11 cellular contexts compared by ENCODE assay signal in the genomic region with DNA sequence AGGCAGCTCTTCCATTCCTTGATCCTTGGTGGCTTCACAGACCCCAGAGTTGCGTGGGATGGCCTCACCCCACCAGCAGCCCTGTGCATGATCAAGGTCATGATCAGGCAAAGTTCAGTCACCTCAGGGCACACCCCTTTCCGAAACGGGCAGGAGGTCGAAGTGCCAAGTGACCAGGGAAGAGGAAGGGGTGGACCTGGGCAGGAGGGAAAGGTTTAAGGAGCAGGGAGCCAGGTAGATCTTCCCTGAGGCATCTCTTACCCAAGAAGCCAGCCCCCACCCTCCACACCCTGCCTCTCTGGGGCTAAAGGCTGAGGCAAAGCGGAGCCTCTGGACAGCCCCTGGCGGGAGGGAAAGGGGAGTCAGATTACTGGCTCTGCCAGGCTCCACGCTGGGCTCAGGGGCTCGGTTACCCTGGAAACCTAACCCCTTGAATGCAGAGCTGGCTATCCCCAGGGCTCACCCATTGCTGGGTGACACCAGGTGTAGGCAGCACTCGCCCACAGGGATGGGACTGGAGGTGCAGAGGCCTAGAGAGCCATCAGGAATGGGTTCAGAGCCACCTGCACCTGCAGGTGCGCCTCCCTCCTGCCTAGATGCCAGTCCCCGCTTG. TPM values are rescaled to one million over a fixed set of nuclear protein-coding genes. Genes with fewer than 3 reads are reported as not detected.
DNase-seq lines count a peak whose midpoint lies in the region; ATAC-seq and TF ChIP-seq lines count a peak whose summit lies in the region.
"Had no signal": no experiment of that assay in that cellular context is flagged by ENCODE, and none has a peak within 500 bp of the region (broad histone marks: within the 10 kb centered on the region; RNA-seq: fewer than 3 reads in every experiment).

No MANE protein-coding gene starts in this region.

- H4K20me1 ChIP-seq in neural progenitor cell (ENCODE audit: low read depth), result peaks cover 54% of the 10 kb centered on the region

- TF ChIP-seq CTCF in neural progenitor cell (IDR thresholded peaks at IDR 0.05), result no peak

- peak; percentile 61 for DNase-seq in NCI-H1436 (lab: John Stamatoyannopoulos, UW)
- DNase-seq in NCI-H1436 treated with DMSO at 0.1 percent for 48 hours (lab: John Stamatoyannopoulos, UW), result no peak
- DNase-seq in NCI-H1417 treated with DMSO at 0.1 percent for 48 hours (lab: John Stamatoyannopoulos, UW), result peak; percentile 48
- DNase-seq in adipocyte (ENCODE audit: low read depth), result no peak
- DNase-seq in neural progenitor cell (ENCODE audit: low spot score), result peak; percentile 85
- no peak for DNase-seq in DMS114 treated with DMSO at 0.1 percent for 48 hours (lab: John Stamatoyannopoulos, UW; ENCODE audit: unreplicated experiment)
- DNase-seq in Right ventricle myocardium superior, result no peak
- DNase-seq in nucleus accumbens (lab: John Stamatoyannopoulos, UW), result no peak

- ATAC-seq in Right ventricle myocardium superior (ENCODE audit: poor library complexity), result no peak

- H3K9ac ChIP-seq in adipocyte (ENCODE audit: low read length), result peak overlapping the region; percentile 29
- no peak overlapping the region for H3K9ac ChIP-seq in neural progenitor cell

- peaks cover 34% of the 10 kb centered on the region for H3K79me2 ChIP-seq in neural progenitor cell (ENCODE audit: low read depth)

- H3K27ac ChIP-seq in neural progenitor cell, result no peak overlapping the region

- peaks cover 26% of the 10 kb centered on the region for H3K36me3 ChIP-seq in adipocyte (ENCODE audit: control insufficient read depth, insufficient read depth, low read length, severe bottlenecking)
- no peaks in the 10 kb centered on the region for H3K36me3 ChIP-seq in neural progenitor cell

- peak overlapping the region; percentile 73 for H3K4me2 ChIP-seq in neural progenitor cell

- peaks cover 32% of the 10 kb centered on the region for H3F3A ChIP-seq in neural progenitor cell (ENCODE audit: low read depth)

- no peak overlapping the region for H3K4me3 ChIP-seq in adipocyte (ENCODE audit: low read length)
- H3K4me3 ChIP-seq in neural progenitor cell, result peak overlapping the region; percentile 22

- H3K9me3 ChIP-seq in adipocyte (ENCODE audit: control insufficient read depth, low read length) (no peaks in the 10 kb centered on the region), neural progenitor cell (ENCODE audit: low read depth) (no peaks in the 10 kb centered on the region)

- intact Hi-C loops in Right ventricle myocardium superior (cut with DNase I), result loop anchor here (10.0 kb wide), 1 partner anchor 102 kb away; the partner anchor contains the start of gene TBC1D9B

- H3K27ac Mint-ChIP-seq in neural progenitor cell, result peak overlapping the region; percentile 88
- H3K27ac Mint-ChIP-seq: activated naive CD4-positive, alpha-beta T cell treated with anti-CD3 and anti-CD28 coated beads, Interleukin-2, amount 50 U/mL, for 24 hours; mesothelial cell of epicardium had no signal

- H3K4me3 Mint-ChIP-seq in neural progenitor cell, result peak overlapping the region; percentile 66

- no peaks in the 10 kb centered on the region for H3K9me3 Mint-ChIP-seq in neural progenitor cell
- H3K9me3 Mint-ChIP-seq: activated naive CD4-positive, alpha-beta T cell treated with anti-CD3 and anti-CD28 coated beads, Interleukin-2, amount 50 U/mL, for 24 hours; mesothelial cell of epicardium; T-helper 1 cell treated with Interleukin-12 subunit alpha and Interleukin-12 subunit beta and Interleukin-4 antibody, amounts not matched to agents 30 μg/mL and 1 μg/mL, for 36 hours had no signal

- H3K27me3 Mint-ChIP-seq in neural progenitor cell (ENCODE audit: insufficient read depth, low read depth), result peaks cover 8% of the 10 kb centered on the region
- H3K27me3 Mint-ChIP-seq: activated naive CD4-positive, alpha-beta T cell treated with anti-CD3 and anti-CD28 coated beads, Interleukin-2, amount 50 U/mL, for 24 hours had no signal

- H3K4me1 Mint-ChIP-seq in neural progenitor cell, result peaks cover 32% of the 10 kb centered on the region

- no peak overlapping the region for H2AFZ ChIP-seq in neural progenitor cell (replicated peaks)

- H3K27me3 ChIP-seq in adipocyte (replicated peaks; ENCODE audit: control insufficient read depth, insufficient read depth, low read length), result no peaks in the 10 kb centered on the region
- H3K27me3 ChIP-seq in neural progenitor cell, result no peaks in the 10 kb centered on the region

- H3K4me1 ChIP-seq in adipocyte (ENCODE audit: control insufficient read depth, insufficient read depth, low read length) (peaks cover 19% of the 10 kb centered on the region), neural progenitor cell (peaks cover 28% of the 10 kb centered on the region)

- H3K36me3 Mint-ChIP-seq in neural progenitor cell, result peaks cover 12% of the 10 kb centered on the region

RNA-seq across cellular contexts. Expression of gene MGAT4B, which starts 3.6 kb away (rescaled TPM):
- total RNA-seq in neural progenitor cell (ENCODE audit: low replicate concordance), result 32.1 and 52.9 TPM in 2 replicates
- total RNA-seq in Right ventricle myocardium superior, result 93.3 TPM

RNA-seq across cellular contexts. Expression of gene LTC4S, which starts 9.3 kb away (rescaled TPM):
- total RNA-seq in neural progenitor cell (ENCODE audit: low replicate concordance) (0.81 TPM in 1 of 2 replicates, not detected in the other), Right ventricle myocardium superior (7.6 TPM)

RNA-seq across cellular contexts. Expression of gene SQSTM1, which starts 17.6 kb away (rescaled TPM):
- 27.6 and 55.0 TPM in 2 replicates for total RNA-seq in neural progenitor cell (ENCODE audit: low replicate concordance)
- total RNA-seq in Right ventricle myocardium superior, result 437 TPM

RNA-seq across cellular contexts. Expression of gene MRNIP, which starts 55.6 kb away (rescaled TPM):
- total RNA-seq in neural progenitor cell (ENCODE audit: low replicate concordance), result 68.5 and 73.5 TPM in 2 replicates
- total RNA-seq in Right ventricle myocardium superior, result 12.1 TPM

Comparison
In these comparisons a context has a peak if more than half of its experiments do, and no peak if none do; other contexts are left out.
1. DNase-seq: peak in NCI-H1436 (single experiment), NCI-H1417 treated with DMSO at 0.1 percent for 48 hours (single experiment) and neural progenitor cell (single experiment); none in NCI-H1436 treated with DMSO at 0.1 percent for 48 hours (single experiment), adipocyte (single experiment), DMS114 treated with DMSO at 0.1 percent for 48 hours (single experiment), Right ventricle myocardium superior (single experiment) and nucleus accumbens (0 of 56).